Comparison of ENCODE assay signal across 26 cellular contexts in genomic region chr3:147420361-147421183, GRCh38. TPM values are rescaled to one million over a fixed set of nuclear protein-coding genes. Genes with fewer than 3 reads are reported as not detected.
DNase-seq lines count a peak whose midpoint lies in the region; ATAC-seq and TF ChIP-seq lines count a peak whose summit lies in the region.
"Had no signal": no experiment of that assay in that cellular context is flagged by ENCODE, and none has a peak within 500 bp of the region (broad histone marks: within the 10 kb centered on the region; RNA-seq: fewer than 3 reads in every experiment).

No MANE protein-coding gene starts in this region.

- H3K4me3 Mint-ChIP-seq in endothelial cell (ENCODE audit: unreplicated experiment) (peak overlapping the region; percentile 85), neural progenitor cell (peak overlapping the region; percentile 99)
- H3K4me3 Mint-ChIP-seq: activated naive CD8-positive, alpha-beta T cell treated with anti-CD3 and anti-CD28 coated beads, Interleukin-2, amount 50 U/mL, for 24 hours; activated T-helper 17 cell treated with anti-CD3 and anti-CD28 coated beads, Interleukin-2, amount 50 U/mL, for 72 hours; CD4-positive, alpha-beta memory T cell had no signal

- H3K27me3 Mint-ChIP-seq in endothelial cell (ENCODE audit: unreplicated experiment) = peaks cover 40% of the 10 kb centered on the region
- peaks cover 21% of the 10 kb centered on the region for H3K27me3 Mint-ChIP-seq in neural progenitor cell (ENCODE audit: insufficient read depth, low read depth)

- no peak overlapping the region for H3K9ac ChIP-seq in neural progenitor cell

- no peaks in the 10 kb centered on the region for H3K9me3 ChIP-seq in neural progenitor cell (ENCODE audit: low read depth)
- H3K9me3 ChIP-seq: right lobe of liver, SJSA1 had no signal

- H3K27ac ChIP-seq in angular gyrus (ENCODE audit: low read depth, low read length) (peak overlapping the region; percentile 62), neural progenitor cell (no peak overlapping the region)
- H3K27ac ChIP-seq: hepatocyte, PC-9, right lobe of liver, SJSA1, stomach had no signal

- H2AFZ ChIP-seq in neural progenitor cell (replicated peaks) = no peak overlapping the region
- H2AFZ ChIP-seq: PC-9 had no signal

- DNase-seq in G401 (ENCODE audit: low spot score) (peak; percentile 61), endothelial cell (ENCODE audit: low spot score) (no peak), neural progenitor cell (ENCODE audit: low spot score) (peak; percentile 15)
- DNase-seq: ACHN; activated CD8-positive, alpha-beta memory T cell treated with anti-CD3 and anti-CD28 coated beads for 24 hours; activated naive CD8-positive, alpha-beta T cell treated with anti-CD3 and anti-CD28 coated beads, Interleukin-2, amount 50 U/mL, for 24 hours; CD4-positive, alpha-beta memory T cell; kidney glomerular epithelial cell; NCI-H1417; NCI-H2171; NCI-H69; PC-9; right lobe of liver; stimulated activated CD4-positive, alpha-beta T cell treated with anti-CD3 and anti-CD28 coated beads, Interleukin-1b, Interleukin-23, amount 100 ng/mL, for 48 hours; stomach; T-helper 9 cell had no signal

- H3K4me1 Mint-ChIP-seq in endothelial cell (ENCODE audit: unreplicated experiment) (peaks cover 42% of the 10 kb centered on the region), neural progenitor cell (peaks cover 86% of the 10 kb centered on the region)
- H3K4me1 Mint-ChIP-seq: activated T-helper 17 cell treated with anti-CD3 and anti-CD28 coated beads, Interleukin-2, amount 50 U/mL, for 72 hours had no signal

- peak overlapping the region; percentile 52 for H3K4me3 ChIP-seq in neural progenitor cell
- H3K4me3 ChIP-seq: hepatocyte, PC-9, right lobe of liver, SJSA1, stomach had no signal

- H3K79me2 ChIP-seq in neural progenitor cell (ENCODE audit: low read depth) = no peaks in the 10 kb centered on the region
- H3K79me2 ChIP-seq: hepatocyte had no signal

- TF ChIP-seq CTCF in endothelial cell (IDR thresholded peaks at IDR 0.05; ENCODE audit: unreplicated experiment) = no peak
- no peak for TF ChIP-seq CTCF in neural progenitor cell (IDR thresholded peaks at IDR 0.05)

- H3K9me3 Mint-ChIP-seq in endothelial cell (ENCODE audit: unreplicated experiment) = no peaks in the 10 kb centered on the region
- H3K9me3 Mint-ChIP-seq in neural progenitor cell = no peaks in the 10 kb centered on the region

- peak overlapping the region; percentile 85 for H3K4me2 ChIP-seq in neural progenitor cell
- H3K4me2 ChIP-seq: PC-9 had no signal

- peaks cover 100% of the 10 kb centered on the region for H3K27me3 ChIP-seq in neural progenitor cell
- H3K27me3 ChIP-seq: SJSA1 had no signal

- peaks cover 37% of the 10 kb centered on the region for H3F3A ChIP-seq in neural progenitor cell (ENCODE audit: low read depth)

- ATAC-seq in HG03354 (IDR thresholded peaks at IDR 0.05; ENCODE audit: poor library complexity, severe bottlenecking, unreplicated experiment) = no peak
- no peak for ATAC-seq in GM18502 (IDR thresholded peaks at IDR 0.05; ENCODE audit: poor library complexity, unreplicated experiment)
- no peak for ATAC-seq in GM19351 (IDR thresholded peaks at IDR 0.05; ENCODE audit: unreplicated experiment)
- ATAC-seq in HG03045 (IDR thresholded peaks at IDR 0.05; ENCODE audit: unreplicated experiment) = no peak
- ATAC-seq: activated naive CD8-positive, alpha-beta T cell treated with anti-CD3 and anti-CD28 coated beads, Interleukin-2, amount 50 U/mL, for 24 hours; activated T-helper 17 cell treated with anti-CD3 and anti-CD28 coated beads, Interleukin-2, amount 50 U/mL, for 72 hours had no signal

- H3K36me3 Mint-ChIP-seq in endothelial cell (ENCODE audit: low read depth, unreplicated experiment) (peaks cover 12% of the 10 kb centered on the region), neural progenitor cell (peaks cover 16% of the 10 kb centered on the region)

- in situ Hi-C loops in G401 (cut with HindIII; ENCODE audit: low sequenced_read_pairs) = no loop called here

- peaks cover 74% of the 10 kb centered on the region for H4K20me1 ChIP-seq in neural progenitor cell (ENCODE audit: low read depth)

- peaks cover 17% of the 10 kb centered on the region for H3K4me1 ChIP-seq in neural progenitor cell
- H3K4me1 ChIP-seq: SJSA1 had no signal

- H3K27ac Mint-ChIP-seq in endothelial cell (ENCODE audit: unreplicated experiment) (no peak overlapping the region), neural progenitor cell (peak overlapping the region; percentile 90)
- H3K27ac Mint-ChIP-seq: activated naive CD8-positive, alpha-beta T cell treated with anti-CD3 and anti-CD28 coated beads, Interleukin-2, amount 50 U/mL, for 24 hours; activated T-helper 17 cell treated with anti-CD3 and anti-CD28 coated beads, Interleukin-2, amount 50 U/mL, for 72 hours; CD4-positive, alpha-beta memory T cell had no signal

- H3K36me3 ChIP-seq in neural progenitor cell = no peaks in the 10 kb centered on the region
- H3K36me3 ChIP-seq: right lobe of liver, stomach had no signal

RNA-seq across cellular contexts. Expression of gene ZIC1, which starts 11.4 kb away (rescaled TPM):
- total RNA-seq in G401 (2014; rRNA removed; shearing (Covaris generic)) = not detected in 2 replicates
- 4.1 TPM for total RNA-seq in endothelial cell (ENCODE audit: unreplicated experiment)
- 0.56 and 0.84 TPM in 2 replicates for total RNA-seq in neural progenitor cell (ENCODE audit: low replicate concordance)
- total RNA-seq: activated T-helper 17 cell treated with anti-CD3 and anti-CD28 coated beads, Interleukin-2, amount 50 U/mL, for 72 hours; CD4-positive, alpha-beta memory T cell; mononuclear cell; omental fat pad; PC-9; stomach had no signal

RNA-seq across cellular contexts. Expression of gene ZIC4, which starts 14.2 kb away (rescaled TPM):
- not detected in 2 replicates for total RNA-seq in G401 (2014; rRNA removed; shearing (Covaris generic))
- total RNA-seq in endothelial cell (ENCODE audit: unreplicated experiment) (2.2 TPM), neural progenitor cell (ENCODE audit: low replicate concordance) (0.25 and 0.64 TPM in 2 replicates)
- total RNA-seq: activated T-helper 17 cell treated with anti-CD3 and anti-CD28 coated beads, Interleukin-2, amount 50 U/mL, for 72 hours; CD4-positive, alpha-beta memory T cell; mononuclear cell; omental fat pad; PC-9; stomach had no signal
